Comparison of ENCODE assay signal across 8 cellular contexts in genomic region chr1:65066379-65066765, GRCh38.
DNase-seq lines count a peak whose midpoint lies in the region; ATAC-seq, FAIRE-seq and TF ChIP-seq lines count a peak whose summit lies in the region.

No MANE protein-coding gene starts in this region.

- TF ChIP-seq EP300 in HepG2 (IDR thresholded peaks at IDR 0.05; ENCODE audit: low read depth in 2 of 2, low read length in 2 of 2) (no peak), HepG2 (CRISPR knock-in tag; IDR thresholded peaks at IDR 0.05; ENCODE audit: borderline replicate concordance) (no peak)

- H3K27ac ChIP-seq in DND-41 (ENCODE audit: low read length) = peak overlapping the region; percentile 90
- H3K27ac ChIP-seq in HepG2 (ENCODE audit: extremely low read length, insufficient read depth, low read length) = no peak overlapping the region
- H3K27ac ChIP-seq in tibial artery = peak overlapping the region; percentile 98 to 100

- in situ Hi-C loops in astrocyte of the cerebellum (cut with HindIII; ENCODE audit: low sequenced_read_pairs) (loop anchor here (5.0 kb wide), 2 partner anchors 34 to 146 kb away; no protein-coding TSS in a partner anchor), HepG2 (cut with HindIII; ENCODE audit: extremely low pct_ligation_motif_present, low pct_unique_long_range_greater_than_20kb) (loop anchor here (5.0 kb wide), 2 partner anchors 81 to 141 kb away; partner anchors contain the start of gene AK4)

- peaks cover 29% of the 10 kb centered on the region for H4K20me1 ChIP-seq in DND-41 (ENCODE audit: insufficient read depth, low read length)
- H4K20me1 ChIP-seq in HepG2 (ENCODE audit: insufficient read depth, low read length) = no peaks in the 10 kb centered on the region

- intact Hi-C loops in HepG2 (cut with micrococcal nuclease; ENCODE audit: unreplicated experiment) (loop anchor here (5.0 to 10.0 kb wide), 2 partner anchors 91 to 358 kb away; partner anchors contain the start of genes LEPR and LEPROT), tibial artery (cut with DNase I; ENCODE audit: low total_unique reads) (loop anchor here (5.0 kb wide), 3 partner anchors 64 to 136 kb away; partner anchors contain the start of gene AK4)

- H3K9me3 ChIP-seq in DND-41 (ENCODE audit: insufficient read depth, low read length, severe bottlenecking) (no peaks in the 10 kb centered on the region), HepG2 (ENCODE audit: low read length) (no peaks in the 10 kb centered on the region), tibial artery (no peaks in the 10 kb centered on the region)

- DNase-seq in DND-41 (no peak), astrocyte of the cerebellum (ENCODE audit: low read depth) (no peak), HepG2 (ENCODE audit: low spot score) (no peak), tibial artery (no peak), NOMO-1 treated with DMSO at 0.1 percent for 48 hours (lab: John Stamatoyannopoulos, UW; ENCODE audit: unreplicated experiment) (no peak)
- DNase-seq in activated CD4-positive, alpha-beta T cell treated with anti-CD3 and anti-CD28 coated beads for 4 hours = no peak

- H3K4me1 ChIP-seq in DND-41 (ENCODE audit: insufficient read depth, low read length) = peaks cover 29% of the 10 kb centered on the region
- peaks cover 14% of the 10 kb centered on the region; the same call in 1 of the 2 replicates for H3K4me1 ChIP-seq in HepG2 (ENCODE audit: insufficient read depth, low read length)
- peaks cover 0 to 48% (median 32%) of the 10 kb centered on the region in 4 donors for H3K4me1 ChIP-seq in tibial artery

- H3K36me3 ChIP-seq in DND-41 (ENCODE audit: insufficient read depth, low read length) (no peaks in the 10 kb centered on the region; the same call in 1 of the 2 replicates), HepG2 (replicated peaks in 1 of 2; ENCODE audit: control insufficient read depth in 1 of 2, insufficient read depth in 2 of 2, low read length in 2 of 2) (no peaks in the 10 kb centered on the region), tibial artery (no peaks in the 10 kb centered on the region)

- CTCF ChIA-PET in HepG2 (lab: Yijun Ruan, JAX; ENCODE audit: low intra/inter-chr PET ratio, low total read pairs) = no interaction called here

- H3K4me2 ChIP-seq in DND-41 (ENCODE audit: insufficient read depth, low read length) = peak overlapping the region; percentile 86
- peak overlapping the region; percentile 95 for H3K4me2 ChIP-seq in HepG2 (ENCODE audit: low read depth, low read length)

- FAIRE-seq in HepG2 (lab: Jason Lieb, UNC) = no peak

- TF ChIP-seq CTCF in DND-41 (IDR thresholded peaks at IDR 0.05; ENCODE audit: borderline replicate concordance, extremely low read depth, low read length, poor library complexity, severe bottlenecking) (no peak), astrocyte of the cerebellum (IDR thresholded peaks at IDR 0.05; ENCODE audit: low read depth, low read length, missing control alignments) (no peak), HepG2 (CRISPR knock-in tag; IDR thresholded peaks at IDR 0.05) (no peak), tibial artery (IDR thresholded peaks at IDR 0.05) (peak in 1 of 2 experiments; percentile 6)

- H3K4me3 ChIP-seq in DND-41 (ENCODE audit: low read depth in 1 of 2, low read length in 2 of 2) = peak overlapping the region; percentile 74 to 85
- peak overlapping the region; percentile 81 for H3K4me3 ChIP-seq in astrocyte of the cerebellum (ENCODE audit: low read depth, low read length)
- H3K4me3 ChIP-seq in HepG2 (replicated peaks in 1 of 3; ENCODE audit: insufficient read depth in 1 of 3, low read depth in 2 of 3, low read length in 3 of 3) = peak overlapping the region; percentile 64 to 84 (median 75)
- H3K4me3 ChIP-seq in tibial artery = peak overlapping the region; percentile 73 to 88

- no TSS peak for BruUV-seq in HepG2 (replicated peaks; lab: Mats Ljungman, UMichigan)

- H3K79me2 ChIP-seq in DND-41 (ENCODE audit: insufficient read depth, low read length) = peaks cover 50% of the 10 kb centered on the region
- H3K79me2 ChIP-seq in HepG2 (ENCODE audit: insufficient read depth, low read length) = no peaks in the 10 kb centered on the region

- TF ChIP-seq POLR2A in HepG2 (IDR thresholded peaks at IDR 0.05; ENCODE audit: insufficient read depth in 1 of 2, low read depth in 2 of 2, low read length in 2 of 2) = no peak

- no peak for TF ChIP-seq RAD21 in HepG2 (CRISPR knock-in tag; IDR thresholded peaks at IDR 0.05)

- POLR2A ChIA-PET in HepG2 (lab: Yijun Ruan, JAX) = no interaction called here

- no peak; the same call in 1 of the 3 replicates for ATAC-seq in DND-41 (ENCODE audit: insufficient read depth, low read depth)
- ATAC-seq in HG03196 (IDR thresholded peaks at IDR 0.05; ENCODE audit: unreplicated experiment) = peak; percentile 27
- peak; percentile 60 for ATAC-seq in HepG2
- ATAC-seq in GM18873 (IDR thresholded peaks at IDR 0.05; ENCODE audit: low FRiP score, unreplicated experiment) = no peak

- H3K27me3 ChIP-seq in DND-41 (ENCODE audit: insufficient read depth, low read length, poor library complexity) (no peaks in the 10 kb centered on the region), HepG2 (ENCODE audit: control insufficient read depth in 1 of 2, insufficient read depth in 2 of 2, low read length in 2 of 2) (peaks cover 0 to 8% of the 10 kb centered on the region in 2 experiments; a peak in 2 of 5 replicates), tibial artery (no peaks in the 10 kb centered on the region)

- H3K9ac ChIP-seq in DND-41 (ENCODE audit: low read depth, low read length) = peak overlapping the region; percentile 72
- H3K9ac ChIP-seq in HepG2 (ENCODE audit: insufficient read depth, low read depth, low read length) = peak overlapping the region; percentile 49; the same call in 1 of the 2 replicates

- H2AFZ ChIP-seq in DND-41 (ENCODE audit: low read depth, low read length) = peak overlapping the region; percentile 92
- no peak overlapping the region for H2AFZ ChIP-seq in HepG2 (ENCODE audit: low read length)

- 1% methylated on average over 30 of the region's 34 CpGs for whole genome bisulfite sequencing in HepG2 (ENCODE audit: low lambda C conversion rate)

TF ChIP-seq in HepG2, 621 proteins besides CTCF, POLR2A, EP300 and RAD21:
- TF ChIP-seq ZFX (CRISPR knock-in tag; IDR thresholded peaks at IDR 0.05; ENCODE audit: low read depth) (no peak), ATF4 (CRISPR knock-in tag; IDR thresholded peaks at IDR 0.05) (no peak), SRSF1 (optimal IDR thresholded peaks at IDR 0.05; ENCODE audit: low read depth, low read length) (no peak), ZNF878 (CRISPR knock-in tag; IDR thresholded peaks at IDR 0.05) (0 out of 2 replicates have a peak, but pooled peaks have one; percentile 23), KMT2A (CRISPR knock-in tag; IDR thresholded peaks at IDR 0.05) (0 out of 2 replicates have a peak, but pooled peaks have one; percentile 28), KAT7 (CRISPR knock-in tag; IDR thresholded peaks at IDR 0.05; ENCODE audit: borderline replicate concordance) (0 out of 2 replicates have a peak, but pooled peaks have one; percentile 42), MXD1 (CRISPR knock-in tag; IDR thresholded peaks at IDR 0.05) (no peak), IKZF5 (CRISPR knock-in tag; IDR thresholded peaks at IDR 0.05) (0 out of 2 replicates have a peak, but pooled peaks have one; percentile 1), SIN3A (IDR thresholded peaks at IDR 0.05; ENCODE audit: borderline replicate concordance, low read depth, low read length) (peak; percentile 28; the same call in 1 of the 2 replicates), SNAPC5 (CRISPR knock-in tag; IDR thresholded peaks at IDR 0.05; ENCODE audit: borderline replicate concordance) (no peak), HNRNPK (IDR thresholded peaks at IDR 0.05; ENCODE audit: low read depth, low read length, poor library complexity, severe bottlenecking) (peak; percentile 35)

Comparison
In these comparisons a context has a peak if more than half of its experiments do, and no peak if none do; other contexts are left out.
1. ATAC-seq: peak in HG03196 (single experiment) and HepG2 (single experiment); none in DND-41 (single experiment) and GM18873 (single experiment).
2. Peak in every context shown above with its lines, with median percentiles within 50 percentile points of each other: H3K4me3 ChIP-seq.